12 cellular contexts compared by ENCODE assay signal in the genomic region with DNA sequence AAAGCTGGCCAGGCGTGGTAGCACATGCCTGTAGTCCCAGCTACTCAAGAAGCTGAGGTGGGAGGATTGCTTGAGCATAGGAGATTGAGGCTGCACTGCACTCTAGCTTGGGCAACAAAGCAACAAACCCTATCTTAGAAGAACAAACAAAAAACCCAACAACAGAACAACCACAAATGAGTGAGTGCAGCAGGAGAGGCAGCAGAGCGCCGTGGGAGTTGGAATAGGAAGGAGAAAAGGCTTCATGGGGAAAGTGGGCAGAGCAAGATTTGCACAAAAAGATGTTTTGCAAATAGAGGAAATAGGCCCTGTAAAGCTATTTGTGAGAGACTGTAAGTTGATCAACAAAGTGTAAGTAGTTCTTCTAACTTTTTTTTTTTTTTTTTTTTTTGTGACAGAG. TPM values are rescaled to one million over a fixed set of nuclear protein-coding genes. Genes with fewer than 3 reads are reported as not detected.
DNase-seq lines count a peak whose midpoint lies in the region; ATAC-seq, FAIRE-seq and TF ChIP-seq lines count a peak whose summit lies in the region.
"Had no signal": no experiment of that assay in that cellular context is flagged by ENCODE, and none has a peak within 500 bp of the region (broad histone marks: within the 10 kb centered on the region; RNA-seq: fewer than 3 reads in every experiment).

No MANE protein-coding gene starts in this region.

- no peak for FAIRE-seq in GM12891 (lab: Jason Lieb, UNC)

- intact Hi-C loops in activated T-helper 1 cell treated with anti-CD3 and anti-CD28 coated beads, Interleukin-12 subunit alpha, Interleukin-12 subunit beta, Interleukin-2, Interleukin-4 antibody, amounts not matched to agents 30 ng/mL and 10 ng/mL and 1 ng/mL, durations not matched to agents 14 hours and 24 hours and 36 hours (cut with micrococcal nuclease), result no loop called here

- H3K36me3 Mint-ChIP-seq in activated T-helper 1 cell treated with anti-CD3 and anti-CD28 coated beads, Interleukin-12 subunit alpha, Interleukin-12 subunit beta, Interleukin-2, Interleukin-4 antibody, amounts not matched to agents 30 ng/mL and 10 ng/mL and 1 ng/mL, durations not matched to agents 14 hours and 24 hours and 36 hours (ENCODE audit: low read depth), result peaks cover 44% of the 10 kb centered on the region
- H3K36me3 Mint-ChIP-seq in naive B cell, result peaks cover 30 to 44% of the 10 kb centered on the region in 2 donors

- ATAC-seq in naive B cell (ENCODE audit: low read depth in 2 of 2) (peak; percentile 51 to 56), HG03139 (IDR thresholded peaks at IDR 0.05; ENCODE audit: unreplicated experiment) (no peak)
- ATAC-seq: body of pancreas had no signal

- no peaks in the 10 kb centered on the region for H3K27me3 Mint-ChIP-seq in activated T-helper 1 cell treated with anti-CD3 and anti-CD28 coated beads, Interleukin-12 subunit alpha, Interleukin-12 subunit beta, Interleukin-2, Interleukin-4 antibody, amounts not matched to agents 30 ng/mL and 10 ng/mL and 1 ng/mL, durations not matched to agents 14 hours and 24 hours and 36 hours (ENCODE audit: insufficient read depth)
- no peaks in the 10 kb centered on the region for H3K27me3 Mint-ChIP-seq in naive B cell

- H3K9me3 Mint-ChIP-seq in activated T-helper 1 cell treated with anti-CD3 and anti-CD28 coated beads, Interleukin-12 subunit alpha, Interleukin-12 subunit beta, Interleukin-2, Interleukin-4 antibody, amounts not matched to agents 30 ng/mL and 10 ng/mL and 1 ng/mL, durations not matched to agents 14 hours and 24 hours and 36 hours, result no peaks in the 10 kb centered on the region
- peaks cover 0 to 3% (median 0%) of the 10 kb centered on the region in 7 donors for H3K9me3 Mint-ChIP-seq in naive B cell

- H3K4me1 Mint-ChIP-seq in activated T-helper 1 cell treated with anti-CD3 and anti-CD28 coated beads, Interleukin-12 subunit alpha, Interleukin-12 subunit beta, Interleukin-2, Interleukin-4 antibody, amounts not matched to agents 30 ng/mL and 10 ng/mL and 1 ng/mL, durations not matched to agents 14 hours and 24 hours and 36 hours (ENCODE audit: low read depth), result peaks cover 99% of the 10 kb centered on the region
- peaks cover 77 to 100% (median 94%) of the 10 kb centered on the region in 3 donors for H3K4me1 Mint-ChIP-seq in naive B cell

- peak overlapping the region; percentile 96 for H3K27ac Mint-ChIP-seq in activated T-helper 1 cell treated with anti-CD3 and anti-CD28 coated beads, Interleukin-12 subunit alpha, Interleukin-12 subunit beta, Interleukin-2, Interleukin-4 antibody, amounts not matched to agents 30 ng/mL and 10 ng/mL and 1 ng/mL, durations not matched to agents 14 hours and 24 hours and 36 hours
- H3K27ac Mint-ChIP-seq in naive B cell, result peak overlapping the region; percentile 93 to 98 (median 94)

- peak; percentile 89 for DNase-seq in CD1c-positive myeloid dendritic cell (ENCODE audit: extremely low spot score)
- no peak for DNase-seq in GM12891 (ENCODE audit: insufficient read length, low spot score)
- DNase-seq in activated T-helper 1 cell treated with anti-CD3 and anti-CD28 coated beads, Interleukin-12 subunit alpha, Interleukin-12 subunit beta, Interleukin-2, Interleukin-4 antibody, amounts not matched to agents 30 ng/mL and 10 ng/mL and 1 ng/mL, durations not matched to agents 14 hours and 24 hours and 36 hours (ENCODE audit: low spot score), result no peak
- peak; percentile 57 for DNase-seq in naive B cell
- DNase-seq in stimulated activated CD4-positive, alpha-beta T cell treated with anti-CD3 and anti-CD28 coated beads, Interleukin-2, amount 100 ng/mL, for 24 hours, result no peak
- DNase-seq in NCI-H69 (lab: John Stamatoyannopoulos, UW), result no peak
- DNase-seq: body of pancreas; GOT3; heart right ventricle; NCI-H774; stimulated activated CD4-positive, alpha-beta T cell treated with anti-CD3 and anti-CD28 coated beads, Interleukin-2, amount 100 ng/mL, for 48 hours had no signal

- peak; percentile 43; the same call in 1 of the 2 replicates for TF ChIP-seq POLR2A in GM12891 (IDR thresholded peaks at IDR 0.05; ENCODE audit: low read depth, low read length)

- peak overlapping the region; percentile 73 for H3K4me3 Mint-ChIP-seq in activated T-helper 1 cell treated with anti-CD3 and anti-CD28 coated beads, Interleukin-12 subunit alpha, Interleukin-12 subunit beta, Interleukin-2, Interleukin-4 antibody, amounts not matched to agents 30 ng/mL and 10 ng/mL and 1 ng/mL, durations not matched to agents 14 hours and 24 hours and 36 hours
- H3K4me3 Mint-ChIP-seq in naive B cell, result peak overlapping the region; percentile 46 to 94 (median 68)

TF ChIP-seq in GM12891, 5 proteins besides CTCF, POLR2A, EP300 and RAD21:
- TF ChIP-seq PAX5 (IDR thresholded peaks at IDR 0.05; ENCODE audit: insufficient read depth, low read length, severe bottlenecking), result no peak
- 0 out of 2 replicates have a peak, but pooled peaks have one; percentile 71 for TF ChIP-seq POLR2AphosphoS5 (IDR thresholded peaks at IDR 0.05; ENCODE audit: low read depth, low read length)

RNA-seq across cellular contexts. Expression of a gene that starts 19.6 kb away (rescaled TPM):
- 122 TPM for polyA plus RNA-seq in GM12891 (2012; ENCODE audit: low read depth, missing spikeins)
- total RNA-seq in activated T-helper 1 cell treated with anti-CD3 and anti-CD28 coated beads, Interleukin-12 subunit alpha, Interleukin-12 subunit beta, Interleukin-2, Interleukin-4 antibody, amounts not matched to agents 30 ng/mL and 10 ng/mL and 1 ng/mL, durations not matched to agents 14 hours and 24 hours and 36 hours, result 196 and 201 TPM in 2 replicates
- 100 to 1,000 TPM; 480 to 946 (median 649) TPM for polyA plus RNA-seq in naive B cell (ENCODE audit: low read depth in 6 of 6)

RNA-seq across cellular contexts. Expression of a gene that starts 57.1 kb away (rescaled TPM):
- polyA plus RNA-seq in GM12891 (2012; ENCODE audit: low read depth, missing spikeins), result 1.4 TPM
- 5.1 and 5.8 TPM in 2 replicates for total RNA-seq in activated T-helper 1 cell treated with anti-CD3 and anti-CD28 coated beads, Interleukin-12 subunit alpha, Interleukin-12 subunit beta, Interleukin-2, Interleukin-4 antibody, amounts not matched to agents 30 ng/mL and 10 ng/mL and 1 ng/mL, durations not matched to agents 14 hours and 24 hours and 36 hours
- polyA plus RNA-seq in naive B cell (ENCODE audit: low read depth in 6 of 6), result 1 to 10 TPM in 5 of 6 donors, not detected in 1; 1.1 to 3.2 (median 2.0) TPM

Comparison
In these comparisons a context has a peak if more than half of its experiments do, and no peak if none do; other contexts are left out.
1. DNase-seq: peak in CD1c-positive myeloid dendritic cell (single experiment) and naive B cell (single experiment); none in GM12891 (single experiment), activated T-helper 1 cell treated with anti-CD3 and anti-CD28 coated beads, Interleukin-12 subunit alpha, Interleukin-12 subunit beta, Interleukin-2, Interleukin-4 antibody, amounts not matched to agents 30 ng/mL and 10 ng/mL and 1 ng/mL, durations not matched to agents 14 hours and 24 hours and 36 hours (single experiment), stimulated activated CD4-positive, alpha-beta T cell treated with anti-CD3 and anti-CD28 coated beads, Interleukin-2, amount 100 ng/mL, for 24 hours (0 of 2) and NCI-H69 (single experiment).